In the genomic region with DNA sequence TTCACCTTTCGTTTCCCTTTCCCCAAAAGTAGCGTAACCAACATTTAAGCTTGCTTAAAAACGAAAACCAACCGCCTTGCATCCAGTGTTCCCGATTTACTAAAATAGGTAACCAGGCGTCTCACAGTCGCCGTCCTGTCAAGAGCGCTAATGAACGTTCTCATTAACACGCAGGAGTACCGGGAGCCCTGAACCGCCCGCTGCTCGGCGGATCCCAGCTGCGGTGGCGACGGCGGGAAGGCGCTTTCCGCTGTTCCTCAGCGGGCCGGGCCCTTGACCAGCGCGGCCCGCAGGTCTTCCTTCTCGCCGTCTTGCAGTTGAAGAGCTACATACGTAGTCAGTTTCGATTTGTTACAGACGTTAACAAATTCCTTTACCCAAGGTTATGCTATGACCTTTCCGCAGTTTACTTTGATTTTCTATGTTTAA, we compare ENCODE assay signal across 9 cellular contexts. TPM values are rescaled to one million over a fixed set of nuclear protein-coding genes. Genes with fewer than 3 reads are reported as not detected.
DNase-seq lines count a peak whose midpoint lies in the region; ATAC-seq, FAIRE-seq and TF ChIP-seq lines count a peak whose summit lies in the region.
"Had no signal": no experiment of that assay in that cellular context is flagged by ENCODE, and none has a peak within 500 bp of the region (broad histone marks: within the 10 kb centered on the region; RNA-seq: fewer than 3 reads in every experiment).

No MANE protein-coding gene starts in this region.

- H3K27me3 ChIP-seq in endothelial cell of umbilical vein (ENCODE audit: control insufficient read depth in 2 of 2, insufficient read depth in 2 of 2, low read length in 2 of 2), result peaks cover 85 to 96% of the 10 kb centered on the region in 2 experiments
- peaks cover 94% of the 10 kb centered on the region for H3K27me3 ChIP-seq in osteoblast (ENCODE audit: insufficient read depth, low read length)
- H3K27me3 ChIP-seq in testis, result no peaks in the 10 kb centered on the region

- H3K79me2 ChIP-seq in endothelial cell of umbilical vein (ENCODE audit: control insufficient read depth, insufficient read depth, low read length) (no peaks in the 10 kb centered on the region), osteoblast (ENCODE audit: insufficient read depth, low read length) (no peaks in the 10 kb centered on the region)

- H3K36me3 ChIP-seq in endothelial cell of umbilical vein (ENCODE audit: control insufficient read depth in 2 of 2, extremely low read depth in 1 of 2, insufficient read depth in 2 of 2, low read length in 2 of 2), result no peaks in the 10 kb centered on the region
- no peaks in the 10 kb centered on the region for H3K36me3 ChIP-seq in osteoblast (ENCODE audit: insufficient read depth, low read length)
- no peaks in the 10 kb centered on the region for H3K36me3 ChIP-seq in testis (ENCODE audit: low read depth, missing control alignments)

- H2AFZ ChIP-seq in endothelial cell of umbilical vein (ENCODE audit: low read depth, low read length) (no peak overlapping the region), osteoblast (ENCODE audit: low read length) (no peak overlapping the region)

- POLR2A ChIA-PET in endothelial cell of umbilical vein (lab: Charles Lee), result no interaction called here

- H4K20me1 ChIP-seq in endothelial cell of umbilical vein (replicated peaks; ENCODE audit: control insufficient read depth, extremely low read depth, insufficient read depth, low read length) (no peaks in the 10 kb centered on the region), osteoblast (ENCODE audit: insufficient read depth, low read length) (no peaks in the 10 kb centered on the region)

- dilution Hi-C loops in endothelial cell of umbilical vein (cut with MboI; ENCODE audit: extremely low pct_ligation_motif_present, low sequenced_read_pairs), result no loop called here

- TF ChIP-seq CTCF in endothelial cell of umbilical vein (IDR thresholded peaks at IDR 0.05; ENCODE audit: extremely low read depth in 1 of 2, insufficient read depth in 1 of 2, low read depth in 1 of 2, low read length in 2 of 2) (no peak), osteoblast (IDR thresholded peaks at IDR 0.05; ENCODE audit: extremely low read depth, low read depth, low read length) (no peak), testis (IDR thresholded peaks at IDR 0.05) (no peak)

- TF ChIP-seq POLR2A in endothelial cell of umbilical vein (IDR thresholded peaks at IDR 0.05; ENCODE audit: low read depth, low read length), result no peak
- no peak for TF ChIP-seq POLR2A in testis (IDR thresholded peaks at IDR 0.05)

- FAIRE-seq in endothelial cell of umbilical vein (lab: Jason Lieb, UNC), result no peak

- H3K9me3 ChIP-seq in endothelial cell of umbilical vein (replicated peaks; ENCODE audit: control insufficient read depth, insufficient read depth, low read length) (no peaks in the 10 kb centered on the region), osteoblast (ENCODE audit: low read depth, low read length) (peaks cover 3% of the 10 kb centered on the region), testis (no peaks in the 10 kb centered on the region)

- DNase-seq in DMS53 treated with DMSO at 0.1 percent for 48 hours (lab: John Stamatoyannopoulos, UW; ENCODE audit: unreplicated experiment), result peak; percentile 10
- peak; percentile 26 for DNase-seq in NCI-H748 (lab: John Stamatoyannopoulos, UW; ENCODE audit: unreplicated experiment)
- DNase-seq in endothelial cell of umbilical vein (ENCODE audit: low read depth, low spot score), result peak; percentile 32
- DNase-seq in osteoblast (ENCODE audit: insufficient read length, low spot score, missing footprints), result no peak
- no peak for DNase-seq in testis
- DNase-seq in NCI-H774 (lab: John Stamatoyannopoulos, UW), result no peak

- no peaks in the 10 kb centered on the region for H3K9me1 ChIP-seq in endothelial cell of umbilical vein (replicated peaks; ENCODE audit: control insufficient read depth, extremely low read depth, insufficient read depth, low read length)

- intact Hi-C loops in endothelial cell of umbilical vein (cut with micrococcal nuclease), result loop anchor here (10.0 kb wide), 1 partner anchor 47 kb away; a partner anchor contains a TSS
- intact Hi-C loops in testis (cut with DNase I; ENCODE audit: low total_unique reads), result no loop called here

- ATAC-seq in GM18519 (IDR thresholded peaks at IDR 0.05; ENCODE audit: low FRiP score, unreplicated experiment), result no peak
- ATAC-seq in HG03108 (IDR thresholded peaks at IDR 0.05; ENCODE audit: unreplicated experiment), result no peak

- H3K4me2 ChIP-seq in endothelial cell of umbilical vein (ENCODE audit: insufficient read depth, low read length) (peak overlapping the region; percentile 57), osteoblast (ENCODE audit: insufficient read depth, low read length) (peak overlapping the region; percentile 70)

- peaks cover 5% of the 10 kb centered on the region for H3K4me1 ChIP-seq in endothelial cell of umbilical vein (ENCODE audit: control insufficient read depth, extremely low read depth, insufficient read depth, low read length)
- H3K4me1 ChIP-seq in osteoblast (ENCODE audit: insufficient read depth, low read length), result no peaks in the 10 kb centered on the region
- no peaks in the 10 kb centered on the region for H3K4me1 ChIP-seq in testis

- H3K27ac ChIP-seq in endothelial cell of umbilical vein (ENCODE audit: insufficient read depth, low read depth, low read length) (no peak overlapping the region), osteoblast (ENCODE audit: low read depth, low read length) (no peak overlapping the region), testis (no peak overlapping the region)

- H3K9ac ChIP-seq in endothelial cell of umbilical vein (replicated peaks; ENCODE audit: extremely low read depth, insufficient read depth, low read length), result no peak overlapping the region

- no TSS peak for BruUV-seq in endothelial cell of umbilical vein (replicated peaks; lab: Mats Ljungman, UMichigan)

- 3% methylated on average over 32 to 33 of the region's 33 CpGs for WGBS in testis, 2 donors

- CTCF ChIA-PET in endothelial cell of umbilical vein (lab: Charles Lee), result interaction anchor here (1.3 to 1.5 kb wide), 2 partner anchors 78 to 125 kb away, joined by 3 to 4 read pairs; no protein-coding TSS in a partner anchor

- H3K4me3 ChIP-seq in endothelial cell of umbilical vein (replicated peaks in 1 of 3; ENCODE audit: insufficient read depth in 1 of 3, low read depth in 1 of 3, low read length in 3 of 3) (peak overlapping the region in 1 of 3 experiments; percentile 15), osteoblast (ENCODE audit: insufficient read depth, low read length) (peak overlapping the region; percentile 57), testis (peak overlapping the region in 1 of 2 donors; percentile 58)

TF ChIP-seq in endothelial cell of umbilical vein, 7 proteins besides CTCF, POLR2A, EP300 and RAD21:
- TF ChIP-seq EZH2 (IDR thresholded peaks at IDR 0.05; ENCODE audit: borderline replicate concordance, low read depth, low read length, severe bottlenecking) (peak; percentile 42), POLR2AphosphoS5 (IDR thresholded peaks at IDR 0.05; ENCODE audit: insufficient read depth, low read depth, low read length) (no peak)

RNA-seq across cellular contexts. Expression of a gene that starts 2.0 kb away (rescaled TPM):
- total RNA-seq in endothelial cell of umbilical vein (not detected in 2 replicates), osteoblast (not detected in 2 replicates), testis (1 to 10 TPM; 4.3 to 5.1 TPM)
- polyA plus RNA-seq in endothelial cell of umbilical vein (not detected in 2 replicates), testis (ENCODE audit: insufficient read depth, low read depth, low replicate concordance) (3.9 TPM)
- not detected in 2 replicates for polyA plus RNA-seq in endothelial cell of umbilical vein (2011; cell fraction: cytosol; rRNA removed)
- polyA plus RNA-seq in endothelial cell of umbilical vein (2011; cell fraction: nucleus; rRNA removed), result not detected in 2 replicates
- not detected in 2 replicates for polyA plus RNA-seq in endothelial cell of umbilical vein (2012)
- polyA minus RNA-seq in endothelial cell of umbilical vein, result not detected in 2 replicates
- not detected for polyA minus RNA-seq in endothelial cell of umbilical vein (2011; cell fraction: cytosol; rRNA and poly(A)+ RNA removed)
- not detected in 2 replicates for polyA minus RNA-seq in endothelial cell of umbilical vein (2011; cell fraction: nucleus; rRNA and poly(A)+ RNA removed)
- total RNA-seq: dermis microvascular lymphatic vessel endothelial cell had no signal

RNA-seq across cellular contexts. Expression of a gene that starts 46.2 kb away (rescaled TPM):
- total RNA-seq in endothelial cell of umbilical vein (not detected in 2 replicates), osteoblast (not detected in 2 replicates), testis (not detected)
- polyA plus RNA-seq in endothelial cell of umbilical vein (not detected in 2 replicates), testis (ENCODE audit: insufficient read depth, low read depth, low replicate concordance) (not detected)
- not detected in 2 replicates for polyA plus RNA-seq in endothelial cell of umbilical vein (2011; cell fraction: cytosol; rRNA removed)
- polyA plus RNA-seq in endothelial cell of umbilical vein (2011; cell fraction: nucleus; rRNA removed), result not detected in 2 replicates
- polyA plus RNA-seq in endothelial cell of umbilical vein (2012), result not detected in 2 replicates
- polyA minus RNA-seq in endothelial cell of umbilical vein, result not detected in 2 replicates
- polyA minus RNA-seq in endothelial cell of umbilical vein (2011; cell fraction: cytosol; rRNA and poly(A)+ RNA removed), result not detected
- not detected in 2 replicates for polyA minus RNA-seq in endothelial cell of umbilical vein (2011; cell fraction: nucleus; rRNA and poly(A)+ RNA removed)
- total RNA-seq: dermis microvascular lymphatic vessel endothelial cell had no signal

Comparison
In these comparisons a context has a peak if more than half of its experiments do, and no peak if none do; other contexts are left out.
1. DNase-seq: peak in DMS53 treated with DMSO at 0.1 percent for 48 hours (single experiment), NCI-H748 (single experiment) and endothelial cell of umbilical vein (single experiment); none in osteoblast (single experiment), testis (single experiment) and NCI-H774 (single experiment).